ENCODE assay signal across 11 cellular contexts in the genomic region with DNA sequence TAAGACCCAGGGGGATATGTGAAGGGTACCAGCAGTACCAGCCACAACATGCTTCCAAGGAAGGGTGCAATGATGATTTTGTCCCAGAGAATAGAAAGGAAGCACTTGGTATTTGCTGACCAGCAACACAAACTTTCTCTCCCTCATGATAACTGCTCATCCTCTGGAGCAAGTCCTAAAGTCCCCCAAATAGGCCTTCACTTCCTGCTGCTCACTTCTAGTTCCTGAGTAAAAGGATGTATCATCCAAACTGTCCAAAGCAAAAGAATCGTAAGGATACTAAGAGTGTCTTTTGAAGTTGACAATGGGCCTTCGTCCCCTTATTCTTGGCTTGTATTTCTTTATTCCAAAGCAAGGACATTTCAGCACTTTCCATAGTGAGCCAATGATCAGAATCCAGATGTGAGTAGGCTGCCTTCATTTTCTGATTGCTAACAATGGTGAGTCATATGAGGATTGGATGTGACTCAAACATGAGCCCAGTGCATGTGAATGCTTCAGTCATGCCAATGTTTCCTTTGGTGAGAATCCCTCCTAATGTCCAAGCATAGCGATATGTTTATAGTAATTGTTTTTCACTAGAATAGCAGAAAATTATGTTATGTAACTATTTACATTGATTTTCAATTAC.
DNase-seq lines count a peak whose midpoint lies in the region; ATAC-seq and TF ChIP-seq lines count a peak whose summit lies in the region.
"Had no signal": no experiment of that assay in that cellular context is flagged by ENCODE, and none has a peak within 500 bp of the region (broad histone marks: within the 10 kb centered on the region; RNA-seq: fewer than 3 reads in every experiment).

No MANE protein-coding gene starts in this region.

- no peaks in the 10 kb centered on the region for H3K4me1 Mint-ChIP-seq in stimulated activated effector memory CD8-positive, alpha-beta T cell treated with anti-CD3 and anti-CD28 coated beads, Interleukin-12 subunit alpha, Interleukin-12 subunit beta, amount 100 ng/mL, for 72 hours

- H3K4me3 ChIP-seq in astrocyte of the cerebellum (ENCODE audit: low read depth, low read length) (no peak overlapping the region), heart left ventricle (no peak overlapping the region)
- H3K4me3 ChIP-seq: dorsolateral prefrontal cortex had no signal

- 55 to 78% (median 72%) methylated on average over 3 of the region's 3 CpGs for WGBS in heart left ventricle, 4 donors

- H3K9me3 Mint-ChIP-seq in stimulated activated effector memory CD8-positive, alpha-beta T cell treated with anti-CD3 and anti-CD28 coated beads, Interleukin-12 subunit alpha, Interleukin-12 subunit beta, amount 100 ng/mL, for 72 hours: no peaks in the 10 kb centered on the region
- H3K9me3 Mint-ChIP-seq: activated B cell treated with CpG ODN at 0.5 μM for 24 hours had no signal

- TF ChIP-seq CTCF in astrocyte of the cerebellum (IDR thresholded peaks at IDR 0.05; ENCODE audit: low read depth, low read length, missing control alignments) (no peak), heart left ventricle (IDR thresholded peaks at IDR 0.05) (no peak)

- H3K27ac Mint-ChIP-seq in stimulated activated effector memory CD8-positive, alpha-beta T cell treated with anti-CD3 and anti-CD28 coated beads, Interleukin-12 subunit alpha, Interleukin-12 subunit beta, amount 100 ng/mL, for 72 hours: no peak overlapping the region
- H3K27ac Mint-ChIP-seq: activated B cell treated with CpG ODN at 0.5 μM for 24 hours had no signal

- DNase-seq in HCEC 1CT (peak; percentile 94), astrocyte of the cerebellum (ENCODE audit: low read depth) (peak; percentile 76), heart left ventricle (no peak), NCI-H526 treated with DMSO at 0.1 percent for 48 hours (lab: John Stamatoyannopoulos, UW) (no peak), GF-D8 (lab: John Stamatoyannopoulos, UW) (no peak)
- no peak for DNase-seq in stimulated activated effector memory CD8-positive, alpha-beta T cell treated with anti-CD3 and anti-CD28 coated beads, Interleukin-12 subunit alpha, Interleukin-12 subunit beta, amount 100 ng/mL, for 72 hours (ENCODE audit: low spot score in 2 of 2)
- DNase-seq in stimulated activated CD4-positive, alpha-beta T cell treated with anti-CD3 and anti-CD28 coated beads, Interleukin-2, amount 100 ng/mL, for 48 hours: no peak
- DNase-seq: activated B cell treated with CpG ODN at 0.5 μM for 24 hours, NCI-H2081 treated with DMSO at 0.1 percent for 48 hours, occipital lobe had no signal

- H3K4me1 ChIP-seq in heart left ventricle: peaks cover 0 to 11% (median 0%) of the 10 kb centered on the region in 12 donors

- no peak overlapping the region for H3K4me3 Mint-ChIP-seq in stimulated activated effector memory CD8-positive, alpha-beta T cell treated with anti-CD3 and anti-CD28 coated beads, Interleukin-12 subunit alpha, Interleukin-12 subunit beta, amount 100 ng/mL, for 72 hours
- H3K4me3 Mint-ChIP-seq: activated B cell treated with CpG ODN at 0.5 μM for 24 hours had no signal

- H3K36me3 ChIP-seq in heart left ventricle: no peaks in the 10 kb centered on the region

- peaks cover 0 to 2% (median 0%) of the 10 kb centered on the region in 9 donors for H3K27me3 ChIP-seq in heart left ventricle
- H3K27me3 ChIP-seq: dorsolateral prefrontal cortex had no signal

- ATAC-seq in heart left ventricle: peak; percentile 26 to 92 (median 70)
- ATAC-seq in stimulated activated effector memory CD8-positive, alpha-beta T cell treated with anti-CD3 and anti-CD28 coated beads, Interleukin-12 subunit alpha, Interleukin-12 subunit beta, amount 100 ng/mL, for 72 hours: peak; percentile 57

- no peak overlapping the region for H3K27ac ChIP-seq in heart left ventricle

- intact Hi-C loops in heart left ventricle (cut with DNase I): loop anchor here in 1 of 10 donors (10.0 kb wide), 1 partner anchor 63 kb away; no protein-coding TSS in a partner anchor

- TF ChIP-seq POLR2A in heart left ventricle (IDR thresholded peaks at IDR 0.05): no peak

- in situ Hi-C loops in astrocyte of the cerebellum (cut with HindIII; ENCODE audit: low sequenced_read_pairs): loop anchor here (5.0 kb wide), 1 partner anchor 95 kb away; no protein-coding TSS in a partner anchor

- H3K36me3 Mint-ChIP-seq in stimulated activated effector memory CD8-positive, alpha-beta T cell treated with anti-CD3 and anti-CD28 coated beads, Interleukin-12 subunit alpha, Interleukin-12 subunit beta, amount 100 ng/mL, for 72 hours: no peaks in the 10 kb centered on the region

- no peaks in the 10 kb centered on the region for H3K9me3 ChIP-seq in heart left ventricle

Comparison
In these comparisons a context has a peak if more than half of its experiments do, and no peak if none do; other contexts are left out.
1. DNase-seq: peak in HCEC 1CT (single experiment) and astrocyte of the cerebellum (single experiment); none in heart left ventricle (0 of 5), stimulated activated effector memory CD8-positive, alpha-beta T cell treated with anti-CD3 and anti-CD28 coated beads, Interleukin-12 subunit alpha, Interleukin-12 subunit beta, amount 100 ng/mL, for 72 hours (0 of 2), NCI-H526 treated with DMSO at 0.1 percent for 48 hours (single experiment), stimulated activated CD4-positive, alpha-beta T cell treated with anti-CD3 and anti-CD28 coated beads, Interleukin-2, amount 100 ng/mL, for 48 hours (0 of 2) and GF-D8 (single experiment).